Comparison of ENCODE assay signal across 10 cellular contexts in the genomic region with DNA sequence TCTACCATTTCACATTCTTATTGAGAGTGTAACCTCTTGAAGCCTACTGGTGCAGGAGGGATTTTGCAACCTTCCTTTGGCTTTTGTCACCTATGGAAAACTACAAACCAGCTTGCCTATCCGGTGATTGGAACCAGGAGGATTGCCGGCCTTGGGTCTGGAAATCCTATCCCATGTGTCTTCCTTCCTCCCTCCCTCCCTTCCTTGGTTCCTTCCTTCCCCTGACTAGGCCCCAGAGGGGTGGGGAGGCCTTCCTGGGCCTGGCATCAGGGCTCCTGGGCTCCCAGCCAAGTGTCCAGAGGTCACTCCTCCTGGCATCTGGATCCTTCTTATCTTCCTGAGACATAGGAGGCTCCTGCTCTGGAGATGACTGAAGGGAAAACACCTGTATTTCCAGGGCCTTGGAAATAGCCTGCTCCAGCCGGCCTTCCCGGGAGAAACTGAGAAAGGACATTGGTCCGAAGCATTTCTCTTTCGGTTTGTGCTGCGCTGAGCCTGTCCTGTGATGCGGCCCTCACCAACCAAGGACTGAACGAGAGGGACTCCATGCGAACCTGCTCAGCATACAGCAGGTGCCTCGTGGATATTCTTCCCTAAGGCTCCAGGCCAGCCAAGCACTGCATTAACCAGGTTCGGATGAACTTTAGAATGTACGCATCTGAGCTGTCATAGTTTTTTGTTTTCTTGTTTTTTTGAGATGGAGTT. TPM values are rescaled to one million over a fixed set of nuclear protein-coding genes. Genes with fewer than 3 reads are reported as not detected.
DNase-seq lines count a peak whose midpoint lies in the region; ATAC-seq, FAIRE-seq and TF ChIP-seq lines count a peak whose summit lies in the region.
"Had no signal": no experiment of that assay in that cellular context is flagged by ENCODE, and none has a peak within 500 bp of the region (broad histone marks: within the 10 kb centered on the region; RNA-seq: fewer than 3 reads in every experiment).

No MANE protein-coding gene starts in this region.

- no peaks in the 10 kb centered on the region for H3K36me3 ChIP-seq in CD8-positive, alpha-beta T cell (ENCODE audit: insufficient read depth, low read length)

- TF ChIP-seq CTCF in CD8-positive, alpha-beta T cell (IDR thresholded peaks at IDR 0.05), result no peak
- TF ChIP-seq CTCF in fibroblast of the aortic adventitia (IDR thresholded peaks at IDR 0.05; ENCODE audit: insufficient read depth, low read length) (no peak), osteocyte (IDR thresholded peaks at IDR 0.05) (no peak)

- H3K4me1 ChIP-seq in CD8-positive, alpha-beta T cell (ENCODE audit: insufficient read depth, low read length), result peaks cover 34% of the 10 kb centered on the region

- H3K36me3 Mint-ChIP-seq in CD8-positive, alpha-beta T cell, result no peaks in the 10 kb centered on the region
- H3K36me3 Mint-ChIP-seq in osteocyte (ENCODE audit: unreplicated experiment), result no peaks in the 10 kb centered on the region

- no peak for DNase-seq in CD8-positive, alpha-beta T cell
- DNase-seq in RPMI7951 (ENCODE audit: low read depth) (peak; percentile 58), fibroblast of the aortic adventitia (ENCODE audit: low read depth) (peak; percentile 13), osteocyte (ENCODE audit: extremely low spot score, unreplicated experiment) (no peak), GM12891 (ENCODE audit: insufficient read length, low spot score) (no peak), posterior vena cava (ENCODE audit: low spot score) (no peak)
- DNase-seq in activated effector memory CD4-positive, alpha-beta T cell treated with Interleukin-2 at 50 U/mL for 16 hours, result no peak
- DNase-seq in stimulated activated CD4-positive, alpha-beta T cell treated with anti-CD3 and anti-CD28 coated beads, Interleukin-1b, Interleukin-23, amount 100 ng/mL, for 48 hours, result no peak
- DNase-seq: activated T-cell treated with anti-CD3 and anti-CD28 coated beads, Interleukin-2, amount 50 U/mL, for 4 hours; RPMI8226 had no signal

- H3K27ac ChIP-seq in CD8-positive, alpha-beta T cell (ENCODE audit: low read depth, low read length), result no peak overlapping the region

- intact Hi-C loops in CD8-positive, alpha-beta T cell (cut with DNase I, micrococcal nuclease), result no loop called here
- intact Hi-C loops in posterior vena cava (cut with DNase I), result loop anchor here in 1 of 2 donors (5.0 kb wide), 1 partner anchor 67 kb away; a partner anchor contains a TSS

- TF ChIP-seq POLR2A in GM12891 (IDR thresholded peaks at IDR 0.05; ENCODE audit: low read depth, low read length), result no peak

- peaks cover 43% of the 10 kb centered on the region for H3K4me1 Mint-ChIP-seq in CD8-positive, alpha-beta T cell (ENCODE audit: low read depth)
- peaks cover 63% of the 10 kb centered on the region for H3K4me1 Mint-ChIP-seq in osteocyte (ENCODE audit: unreplicated experiment)

- ATAC-seq in CD8-positive, alpha-beta T cell, result no peak
- ATAC-seq: activated T-cell treated with anti-CD3 and anti-CD28 coated beads, Interleukin-2, amount 50 U/mL, for 4 hours had no signal

- no peaks in the 10 kb centered on the region for H3K9me3 Mint-ChIP-seq in CD8-positive, alpha-beta T cell
- no peaks in the 10 kb centered on the region for H3K9me3 Mint-ChIP-seq in osteocyte (ENCODE audit: unreplicated experiment)
- H3K9me3 Mint-ChIP-seq: activated T-cell treated with anti-CD3 and anti-CD28 coated beads, Interleukin-2, amount 50 U/mL, for 4 hours had no signal

- no peaks in the 10 kb centered on the region for H3K9me3 ChIP-seq in CD8-positive, alpha-beta T cell (ENCODE audit: low read length)

- no peak for FAIRE-seq in GM12891 (lab: Jason Lieb, UNC)

- no peaks in the 10 kb centered on the region for H3K27me3 ChIP-seq in CD8-positive, alpha-beta T cell (ENCODE audit: insufficient read depth, low read length)

- no peaks in the 10 kb centered on the region for H3K27me3 Mint-ChIP-seq in CD8-positive, alpha-beta T cell (ENCODE audit: low read depth)
- H3K27me3 Mint-ChIP-seq in osteocyte (ENCODE audit: unreplicated experiment), result no peaks in the 10 kb centered on the region

- H3K4me3 Mint-ChIP-seq in CD8-positive, alpha-beta T cell, result no peak overlapping the region
- H3K4me3 Mint-ChIP-seq in osteocyte (ENCODE audit: unreplicated experiment), result no peak overlapping the region
- H3K4me3 Mint-ChIP-seq: activated T-cell treated with anti-CD3 and anti-CD28 coated beads, Interleukin-2, amount 50 U/mL, for 4 hours had no signal

- CTCF ChIA-PET in CD8-positive, alpha-beta T cell (lab: Charles Lee), result no interaction called here

- POLR2A ChIA-PET in CD8-positive, alpha-beta T cell (lab: Charles Lee), result interaction anchor here (1.0 kb wide), 1 partner anchor 81 kb away, joined by 4 read pairs; no protein-coding TSS in a partner anchor

- peak overlapping the region; percentile 41 for H3K27ac Mint-ChIP-seq in CD8-positive, alpha-beta T cell
- H3K27ac Mint-ChIP-seq in osteocyte (ENCODE audit: unreplicated experiment), result peak overlapping the region; percentile 94

- H3K4me3 ChIP-seq in CD8-positive, alpha-beta T cell (ENCODE audit: low read depth, low read length), result no peak overlapping the region
- no peak overlapping the region for H3K4me3 ChIP-seq in fibroblast of the aortic adventitia (ENCODE audit: low read depth, low read length)

TF ChIP-seq in GM12891, 5 proteins besides CTCF, POLR2A, EP300 and RAD21:
- TF ChIP-seq TAF1 (IDR thresholded peaks at IDR 0.05; ENCODE audit: low read depth, low read length), result no peak
- no peak for TF ChIP-seq POLR2AphosphoS5 (IDR thresholded peaks at IDR 0.05; ENCODE audit: low read depth, low read length)
- TF ChIP-seq PAX5 (IDR thresholded peaks at IDR 0.05; ENCODE audit: insufficient read depth, low read length, severe bottlenecking), result no peak

RNA-seq across cellular contexts. Expression of a gene that starts 43.4 kb away (rescaled TPM):
- total RNA-seq in CD8-positive, alpha-beta T cell, result 10 to 100 TPM; 72.3 to 78.9 TPM
- 371 and 402 TPM in 2 replicates for total RNA-seq in RPMI7951 (2014; rRNA removed; shearing (Covaris generic))
- total RNA-seq in fibroblast of the aortic adventitia (ENCODE audit: low replicate concordance), result 96.7 and 184 TPM in 2 replicates
- 137 and 146 TPM in 2 replicates for total RNA-seq in osteocyte
- polyA plus RNA-seq in GM12891 (2012; ENCODE audit: low read depth, missing spikeins), result 354 TPM
- 100 to 1,000 TPM; 159 to 191 TPM for total RNA-seq in posterior vena cava

Comparison
In these comparisons a context has a peak if more than half of its experiments do, and no peak if none do; other contexts are left out.
1. DNase-seq: peak in RPMI7951 (single experiment) and fibroblast of the aortic adventitia (single experiment); none in CD8-positive, alpha-beta T cell (0 of 7), osteocyte (single experiment), GM12891 (single experiment), posterior vena cava (single experiment), activated effector memory CD4-positive, alpha-beta T cell treated with Interleukin-2 at 50 U/mL for 16 hours (single experiment) and stimulated activated CD4-positive, alpha-beta T cell treated with anti-CD3 and anti-CD28 coated beads, Interleukin-1b, Interleukin-23, amount 100 ng/mL, for 48 hours (single experiment).